Comparison of ENCODE assay signal across 19 cellular contexts in genomic region chr21:42404534-42404933, GRCh38. TPM values are rescaled to one million over a fixed set of nuclear protein-coding genes. Genes with fewer than 3 reads are reported as not detected.
DNase-seq lines count a peak whose midpoint lies in the region; ATAC-seq and TF ChIP-seq lines count a peak whose summit lies in the region.
"Had no signal": no experiment of that assay in that cellular context is flagged by ENCODE, and none has a peak within 500 bp of the region (broad histone marks: within the 10 kb centered on the region; RNA-seq: fewer than 3 reads in every experiment).

No MANE protein-coding gene starts in this region.

- peaks cover 95% of the 10 kb centered on the region for H3K4me1 ChIP-seq in CD4-positive, CD25-positive, alpha-beta regulatory T cell (ENCODE audit: control insufficient read depth, insufficient read depth, low read length, poor library complexity, severe bottlenecking)
- peaks cover 72% of the 10 kb centered on the region for H3K4me1 ChIP-seq in Loucy (ENCODE audit: insufficient read depth, low read length, poor library complexity, severe bottlenecking)
- peaks cover 49 to 54% of the 10 kb centered on the region in 2 donors for H3K4me1 ChIP-seq in naive thymus-derived CD4-positive, alpha-beta T cell (ENCODE audit: control insufficient read depth in 2 of 2, insufficient read depth in 2 of 2, low read length in 2 of 2)
- H3K4me1 ChIP-seq: gastrocnemius medialis, upper lobe of left lung had no signal

- peak overlapping the region; percentile 92 to 99 (median 96) for H3K27ac Mint-ChIP-seq in CD4-positive, CD25-positive, alpha-beta regulatory T cell
- peak overlapping the region; percentile 90 for H3K27ac Mint-ChIP-seq in activated T-helper 2 cell treated with anti-CD3 and anti-CD28 coated beads, Interferon-gamma antibody, Interleukin-2, Interleukin-4, amounts not matched to agents 10 μg/mL and 5 μg/mL and 100 μg/mL, durations not matched to agents 14 hours and 24 hours and 36 hours
- H3K27ac Mint-ChIP-seq in naive thymus-derived CD4-positive, alpha-beta T cell, result peak overlapping the region in 8 of 9 donors; percentile 86 to 99 (median 94)
- H3K27ac Mint-ChIP-seq: endodermal cell had no signal

- peak overlapping the region; percentile 91 to 99 (median 96) for H3K4me3 Mint-ChIP-seq in CD4-positive, CD25-positive, alpha-beta regulatory T cell
- H3K4me3 Mint-ChIP-seq in activated T-helper 2 cell treated with anti-CD3 and anti-CD28 coated beads, Interferon-gamma antibody, Interleukin-2, Interleukin-4, amounts not matched to agents 10 μg/mL and 5 μg/mL and 100 μg/mL, durations not matched to agents 14 hours and 24 hours and 36 hours (ENCODE audit: low read depth), result peak overlapping the region; percentile 93
- H3K4me3 Mint-ChIP-seq in naive thymus-derived CD4-positive, alpha-beta T cell, result peak overlapping the region; percentile 82 to 99 (median 94)
- H3K4me3 Mint-ChIP-seq: endodermal cell had no signal

- H3F3A ChIP-seq in Loucy (ENCODE audit: low read depth), result peaks cover 10% of the 10 kb centered on the region; the same call in 1 of the 2 replicates

- ATAC-seq in CD4-positive, CD25-positive, alpha-beta regulatory T cell (ENCODE audit: low read depth in 2 of 2), result peak; percentile 4 to 6
- ATAC-seq in naive thymus-derived CD4-positive, alpha-beta T cell, result peak; percentile 5
- no peak for ATAC-seq in GM19035 (IDR thresholded peaks at IDR 0.05; ENCODE audit: unreplicated experiment)
- ATAC-seq: gastrocnemius medialis had no signal

- H3K4me3 ChIP-seq in CD4-positive, CD25-positive, alpha-beta regulatory T cell (ENCODE audit: low read depth, low read length), result peak overlapping the region; percentile 93
- peak overlapping the region; percentile 71 for H3K4me3 ChIP-seq in Loucy (ENCODE audit: low read length, poor library complexity, severe bottlenecking)
- H3K4me3 ChIP-seq in naive thymus-derived CD4-positive, alpha-beta T cell (ENCODE audit: low read length), result peak overlapping the region; percentile 66
- H3K4me3 ChIP-seq: gastrocnemius medialis, mucosa of descending colon had no signal

- no peaks in the 10 kb centered on the region for H3K27me3 ChIP-seq in CD4-positive, CD25-positive, alpha-beta regulatory T cell (ENCODE audit: control insufficient read depth, insufficient read depth, low read length)
- no peaks in the 10 kb centered on the region for H3K27me3 ChIP-seq in Loucy (ENCODE audit: insufficient read depth, low read length, poor library complexity, severe bottlenecking)
- no peaks in the 10 kb centered on the region for H3K27me3 ChIP-seq in naive thymus-derived CD4-positive, alpha-beta T cell (ENCODE audit: control insufficient read depth in 2 of 2, insufficient read depth in 2 of 2, low read length in 2 of 2)
- H3K27me3 ChIP-seq: brain microvascular endothelial cell, upper lobe of left lung had no signal

- no peaks in the 10 kb centered on the region for H3K9me2 ChIP-seq in Loucy (replicated peaks; ENCODE audit: low read depth, low read length)

- CTCF ChIA-PET in naive thymus-derived CD4-positive, alpha-beta T cell (lab: Charles Lee), result interaction anchor here (0.9 to 3.5 kb wide), 15 partner anchors 12 to 259 kb away, joined by 3 to 32 read pairs (median 5); no protein-coding TSS in a partner anchor

- TF ChIP-seq CTCF in Loucy (conservative IDR thresholded peaks at IDR 0.05; ENCODE audit: low read length), result no peak

- H3K4me1 Mint-ChIP-seq in CD4-positive, CD25-positive, alpha-beta regulatory T cell, result peaks cover 38 to 80% (median 60%) of the 10 kb centered on the region in 4 donors
- H3K4me1 Mint-ChIP-seq in activated T-helper 2 cell treated with anti-CD3 and anti-CD28 coated beads, Interferon-gamma antibody, Interleukin-2, Interleukin-4, amounts not matched to agents 10 μg/mL and 5 μg/mL and 100 μg/mL, durations not matched to agents 14 hours and 24 hours and 36 hours (ENCODE audit: low read depth), result peaks cover 40% of the 10 kb centered on the region
- H3K4me1 Mint-ChIP-seq in naive thymus-derived CD4-positive, alpha-beta T cell, result peaks cover 38 to 70% (median 65%) of the 10 kb centered on the region in 7 donors
- H3K4me1 Mint-ChIP-seq: endodermal cell had no signal

- peak overlapping the region; percentile 73 for H3K4me2 ChIP-seq in Loucy (ENCODE audit: low read depth, low read length, poor library complexity, severe bottlenecking)

- no peak overlapping the region for H2AFZ ChIP-seq in Loucy (ENCODE audit: low read length)

- peaks cover 49% of the 10 kb centered on the region for H3K79me2 ChIP-seq in Loucy (ENCODE audit: insufficient read depth, low read length)

- intact Hi-C loops in activated T-helper 2 cell treated with anti-CD3 and anti-CD28 coated beads, Interferon-gamma antibody, Interleukin-2, Interleukin-4, amounts not matched to agents 10 μg/mL and 5 μg/mL and 100 μg/mL, durations not matched to agents 14 hours and 24 hours and 36 hours (cut with micrococcal nuclease), result loop anchor here (5.0 to 10.0 kb wide), 2 partner anchors 123 to 400 kb away; no protein-coding TSS in a partner anchor
- intact Hi-C loops in naive thymus-derived CD4-positive, alpha-beta T cell (cut with micrococcal nuclease), result loop anchor here in 1 of 2 donors (1.0 to 10.0 kb wide), 6 partner anchors 11 to 390 kb away; partner anchors contain the start of genes RSPH1, SLC37A1 and ZBTB21

- peak overlapping the region; percentile 79 for H3K9ac ChIP-seq in Loucy (ENCODE audit: low read depth, low read length, poor library complexity, severe bottlenecking)

- POLR2A ChIA-PET in naive thymus-derived CD4-positive, alpha-beta T cell (lab: Charles Lee), result interaction anchor here (0.6 to 10.3 kb wide), 21 partner anchors 9 to 217 kb away, joined by 3 to 181 read pairs (median 6); partner anchors contain the start of gene TMPRSS3

- peaks cover 32% of the 10 kb centered on the region for H3K36me3 Mint-ChIP-seq in CD4-positive, CD25-positive, alpha-beta regulatory T cell
- H3K36me3 Mint-ChIP-seq in activated T-helper 2 cell treated with anti-CD3 and anti-CD28 coated beads, Interferon-gamma antibody, Interleukin-2, Interleukin-4, amounts not matched to agents 10 μg/mL and 5 μg/mL and 100 μg/mL, durations not matched to agents 14 hours and 24 hours and 36 hours (ENCODE audit: low read depth), result peaks cover 68% of the 10 kb centered on the region
- peaks cover 8 to 46% (median 33%) of the 10 kb centered on the region in 5 donors for H3K36me3 Mint-ChIP-seq in naive thymus-derived CD4-positive, alpha-beta T cell

- H4K20me1 ChIP-seq in Loucy (ENCODE audit: insufficient read depth, low read length, poor library complexity, severe bottlenecking), result no peaks in the 10 kb centered on the region

- peak overlapping the region; percentile 91 for H3K27ac ChIP-seq in CD4-positive, CD25-positive, alpha-beta regulatory T cell (ENCODE audit: insufficient read depth, low read length, poor library complexity, severe bottlenecking)
- H3K27ac ChIP-seq in naive thymus-derived CD4-positive, alpha-beta T cell (ENCODE audit: low read depth, low read length), result peak overlapping the region; percentile 89
- H3K27ac ChIP-seq: brain microvascular endothelial cell, gastrocnemius medialis had no signal

- H3K9me3 Mint-ChIP-seq in CD4-positive, CD25-positive, alpha-beta regulatory T cell, result peaks cover 0 to 7% (median 2%) of the 10 kb centered on the region in 7 donors
- peaks cover 7% of the 10 kb centered on the region for H3K9me3 Mint-ChIP-seq in activated T-helper 2 cell treated with anti-CD3 and anti-CD28 coated beads, Interferon-gamma antibody, Interleukin-2, Interleukin-4, amounts not matched to agents 10 μg/mL and 5 μg/mL and 100 μg/mL, durations not matched to agents 14 hours and 24 hours and 36 hours
- peaks cover 0 to 13% (median 6%) of the 10 kb centered on the region in 11 donors for H3K9me3 Mint-ChIP-seq in naive thymus-derived CD4-positive, alpha-beta T cell
- H3K9me3 Mint-ChIP-seq: endodermal cell had no signal

- H3K36me3 ChIP-seq in CD4-positive, CD25-positive, alpha-beta regulatory T cell (ENCODE audit: control insufficient read depth, insufficient read depth, low read length), result peaks cover 13% of the 10 kb centered on the region
- peaks cover under 1% of the 10 kb centered on the region; the same call in 1 of the 2 replicates for H3K36me3 ChIP-seq in Loucy (ENCODE audit: insufficient read depth, low read length)
- H3K36me3 ChIP-seq in naive thymus-derived CD4-positive, alpha-beta T cell (ENCODE audit: control insufficient read depth in 2 of 3, insufficient read depth in 3 of 3, low read length in 3 of 3), result peaks cover 7 to 23% (median 9%) of the 10 kb centered on the region in 3 experiments
- H3K36me3 ChIP-seq: brain microvascular endothelial cell, gastrocnemius medialis, upper lobe of left lung had no signal

- peak in 1 of 3 donors; percentile 44 for DNase-seq in CD4-positive, CD25-positive, alpha-beta regulatory T cell
- no peak for DNase-seq in activated T-helper 2 cell treated with anti-CD3 and anti-CD28 coated beads, Interferon-gamma antibody, Interleukin-2, Interleukin-4, amounts not matched to agents 10 μg/mL and 5 μg/mL and 100 μg/mL, durations not matched to agents 14 hours and 24 hours and 36 hours (ENCODE audit: low spot score)
- peak in 3 of 9 donors; percentile 21 to 34 (median 22) for DNase-seq in naive thymus-derived CD4-positive, alpha-beta T cell
- DNase-seq in NCI-H187 treated with DMSO at 0.1 percent for 48 hours (lab: John Stamatoyannopoulos, UW) (no peak), NCI-H187 (lab: John Stamatoyannopoulos, UW) (no peak), NCI-H1436 (lab: John Stamatoyannopoulos, UW) (no peak)
- DNase-seq: brain microvascular endothelial cell, C1 segment of cervical spinal cord, endodermal cell, gastrocnemius medialis, mucosa of descending colon, NCI-H2029 treated with DMSO at 0.1 percent for 48 hours, NCI-H82, SIG-M5 had no signal

- H3K27me3 Mint-ChIP-seq in CD4-positive, CD25-positive, alpha-beta regulatory T cell, result peaks cover 9% of the 10 kb centered on the region
- no peaks in the 10 kb centered on the region for H3K27me3 Mint-ChIP-seq in activated T-helper 2 cell treated with anti-CD3 and anti-CD28 coated beads, Interferon-gamma antibody, Interleukin-2, Interleukin-4, amounts not matched to agents 10 μg/mL and 5 μg/mL and 100 μg/mL, durations not matched to agents 14 hours and 24 hours and 36 hours (ENCODE audit: low read depth)
- no peaks in the 10 kb centered on the region for H3K27me3 Mint-ChIP-seq in naive thymus-derived CD4-positive, alpha-beta T cell

- no peaks in the 10 kb centered on the region for H3K9me3 ChIP-seq in CD4-positive, CD25-positive, alpha-beta regulatory T cell (ENCODE audit: control insufficient read depth in 2 of 2, low read length in 2 of 2)
- H3K9me3 ChIP-seq in Loucy (ENCODE audit: insufficient read depth, low read depth, low read length), result no peaks in the 10 kb centered on the region
- peaks cover 0 to 6% (median 6%) of the 10 kb centered on the region in 3 experiments for H3K9me3 ChIP-seq in naive thymus-derived CD4-positive, alpha-beta T cell (ENCODE audit: control insufficient read depth in 2 of 3, low read length in 3 of 3)
- H3K9me3 ChIP-seq: gastrocnemius medialis, mucosa of descending colon, upper lobe of left lung had no signal

RNA-seq across cellular contexts. Expression of gene UBASH3A, which starts 0.8 kb away (rescaled TPM):
- 56.0 TPM for total RNA-seq in CD4-positive, CD25-positive, alpha-beta regulatory T cell
- 10 to 100 TPM; 36.2 to 52.6 (median 44.4) TPM for polyA plus RNA-seq in CD4-positive, CD25-positive, alpha-beta regulatory T cell
- 86.0 and 87.4 TPM in 2 replicates for total RNA-seq in activated T-helper 2 cell treated with anti-CD3 and anti-CD28 coated beads, Interferon-gamma antibody, Interleukin-2, Interleukin-4, amounts not matched to agents 10 μg/mL and 5 μg/mL and 100 μg/mL, durations not matched to agents 14 hours and 24 hours and 36 hours
- 100 to 1,000 TPM in 1 of 5 experiments, 10 to 100 TPM in 4; 41.9 to 101 (median 91.7) TPM for total RNA-seq in naive thymus-derived CD4-positive, alpha-beta T cell
- 10 to 100 TPM; 57.1 to 99.3 TPM for polyA plus RNA-seq in naive thymus-derived CD4-positive, alpha-beta T cell
- total RNA-seq: endodermal cell, G401 had no signal

RNA-seq across cellular contexts. Expression of gene TMPRSS3, which starts 8.7 kb away (rescaled TPM):
- 4.0 TPM for total RNA-seq in CD4-positive, CD25-positive, alpha-beta regulatory T cell
- 1 to 10 TPM; 1.1 to 2.4 (median 2.2) TPM for polyA plus RNA-seq in CD4-positive, CD25-positive, alpha-beta regulatory T cell
- total RNA-seq in activated T-helper 2 cell treated with anti-CD3 and anti-CD28 coated beads, Interferon-gamma antibody, Interleukin-2, Interleukin-4, amounts not matched to agents 10 μg/mL and 5 μg/mL and 100 μg/mL, durations not matched to agents 14 hours and 24 hours and 36 hours, result 81.0 and 88.1 TPM in 2 replicates
- 1 to 10 TPM in 4 of 5 experiments, under 1 TPM in 1; 0.88 to 7.6 (median 1.5) TPM for total RNA-seq in naive thymus-derived CD4-positive, alpha-beta T cell
- 1 to 10 TPM in 1 of 2 donors, under 1 TPM in 1; 0.11 to 2.9 TPM for polyA plus RNA-seq in naive thymus-derived CD4-positive, alpha-beta T cell
- total RNA-seq: endodermal cell, G401, gastrocnemius medialis, posterior vena cava had no signal

RNA-seq across cellular contexts. Expression of gene TFF1, which starts 38.2 kb away (rescaled TPM):
- total RNA-seq in CD4-positive, CD25-positive, alpha-beta regulatory T cell, result not detected
- polyA plus RNA-seq in CD4-positive, CD25-positive, alpha-beta regulatory T cell, result not detected
- 0.48 and 0.51 TPM in 2 replicates for total RNA-seq in activated T-helper 2 cell treated with anti-CD3 and anti-CD28 coated beads, Interferon-gamma antibody, Interleukin-2, Interleukin-4, amounts not matched to agents 10 μg/mL and 5 μg/mL and 100 μg/mL, durations not matched to agents 14 hours and 24 hours and 36 hours
- total RNA-seq in naive thymus-derived CD4-positive, alpha-beta T cell, result not detected
- polyA plus RNA-seq in naive thymus-derived CD4-positive, alpha-beta T cell, result not detected
- total RNA-seq: G401, gastrocnemius medialis, posterior vena cava had no signal

RNA-seq across cellular contexts. Expression of gene TFF2, which starts 53.7 kb away (rescaled TPM):
- total RNA-seq in CD4-positive, CD25-positive, alpha-beta regulatory T cell, result not detected
- not detected for polyA plus RNA-seq in CD4-positive, CD25-positive, alpha-beta regulatory T cell
- total RNA-seq in activated T-helper 2 cell treated with anti-CD3 and anti-CD28 coated beads, Interferon-gamma antibody, Interleukin-2, Interleukin-4, amounts not matched to agents 10 μg/mL and 5 μg/mL and 100 μg/mL, durations not matched to agents 14 hours and 24 hours and 36 hours, result not detected in 2 replicates
- total RNA-seq in naive thymus-derived CD4-positive, alpha-beta T cell, result not detected
- polyA plus RNA-seq in naive thymus-derived CD4-positive, alpha-beta T cell, result not detected
- total RNA-seq: endodermal cell, G401, gastrocnemius medialis, posterior vena cava, upper lobe of left lung had no signal
